ENCODE assay signal across 9 cellular contexts in the genomic region with DNA sequence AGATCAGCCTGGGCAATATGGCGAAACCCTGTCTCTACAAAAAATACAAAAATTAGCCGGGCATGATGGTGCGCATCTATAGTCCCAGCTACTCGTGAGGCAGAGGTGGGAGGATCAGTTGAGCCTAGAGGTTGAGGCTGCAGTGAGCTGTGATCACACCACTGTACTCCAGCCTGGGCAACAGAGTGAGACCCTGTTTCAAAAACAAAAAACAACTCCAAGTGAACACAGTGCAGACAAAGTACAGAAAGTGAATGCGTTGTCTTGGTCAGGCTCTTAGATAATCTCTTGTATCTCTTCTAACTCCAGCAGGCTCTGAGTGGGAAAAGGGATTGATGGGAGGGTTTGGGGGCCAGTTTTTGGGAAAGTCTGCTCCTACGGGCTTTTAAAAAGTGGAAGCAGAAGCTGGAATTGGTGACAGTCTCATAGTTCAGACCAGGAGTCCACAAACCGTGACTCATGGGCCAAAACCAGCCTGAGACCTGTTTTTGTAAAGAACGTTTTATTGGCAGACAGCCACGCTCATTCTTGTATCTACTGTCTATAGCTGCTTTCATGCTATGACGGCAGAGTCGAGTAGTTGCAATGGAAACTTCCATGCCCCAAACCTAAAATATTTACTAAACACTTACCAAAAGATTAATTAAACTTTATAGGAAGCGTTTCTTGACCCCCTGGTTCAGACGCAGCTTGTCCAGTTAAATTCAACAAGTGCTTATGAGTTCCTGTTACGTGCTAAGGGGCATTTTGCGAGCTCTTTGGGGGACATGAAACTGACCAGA. TPM values are rescaled to one million over a fixed set of nuclear protein-coding genes. Genes with fewer than 3 reads are reported as not detected.
A peak's percentile ranks its signal among the peaks of the same experiment; 100 is the strongest.
DNase-seq lines count a peak whose midpoint lies in the region; ATAC-seq and TF ChIP-seq lines count a peak whose summit lies in the region.
"Had no signal": no experiment of that assay in that cellular context is flagged by ENCODE, and none has a peak within 500 bp of the region (broad histone marks: within the 10 kb centered on the region; RNA-seq: fewer than 3 reads in every experiment).

No MANE protein-coding gene starts in this region.

- TF ChIP-seq POLR2A in breast epithelium (IDR thresholded peaks at IDR 0.05) (no peak), stomach (IDR thresholded peaks at IDR 0.05) (no peak)

- H3K4me3 ChIP-seq in breast epithelium, result no peak overlapping the region
- no peak overlapping the region for H3K4me3 ChIP-seq in hepatocyte
- no peak overlapping the region for H3K4me3 ChIP-seq in stomach

- no peak for TF ChIP-seq EP300 in stomach (IDR thresholded peaks at IDR 0.05)

- WGBS in hepatocyte (ENCODE audit: low lambda C conversion rate, missing lambda C conversion rate), result 80% methylated on average over 15 of the region's 15 CpGs
- 44 to 67% (median 56%) methylated on average over 15 of the region's 15 CpGs for WGBS in stomach, 5 donors

- no peak overlapping the region for H2AFZ ChIP-seq in hepatocyte

- no peaks in the 10 kb centered on the region for H4K20me1 ChIP-seq in hepatocyte (ENCODE audit: insufficient read depth, poor library complexity, severe bottlenecking)

- DNase-seq in H4 (ENCODE audit: low spot score) (peak; percentile 27), breast epithelium (ENCODE audit: low spot score in 2 of 2) (peak; percentile 68 to 81), hepatocyte (ENCODE audit: low spot score) (peak; percentile 82), stomach (peak; percentile 67), NCI-H345 (lab: John Stamatoyannopoulos, UW) (no peak), left colon (no peak)
- DNase-seq: activated T-cell treated with anti-CD3 and anti-CD28 coated beads for 4 hours had no signal

- intact Hi-C loops in breast epithelium (cut with DNase I; ENCODE audit: low total_unique reads), result no loop called here
- intact Hi-C loops in stomach (cut with DNase I; ENCODE audit: low total_unique reads), result loop anchor here (5.0 kb wide), 1 partner anchor 84 kb away; no protein-coding TSS in a partner anchor
- intact Hi-C loops in left colon (cut with DNase I, micrococcal nuclease), result loop anchor here in 1 of 2 donors (10.0 kb wide), 1 partner anchor 76 kb away; no protein-coding TSS in a partner anchor

- H3K4me1 ChIP-seq in breast epithelium (no peaks in the 10 kb centered on the region), hepatocyte (ENCODE audit: insufficient read depth) (peaks cover 29% of the 10 kb centered on the region), stomach (peaks cover 15 to 29% (median 19%) of the 10 kb centered on the region in 4 donors)

- ATAC-seq in GM18519 (IDR thresholded peaks at IDR 0.05; ENCODE audit: low FRiP score, unreplicated experiment), result no peak
- no peak for ATAC-seq in HG02938 (IDR thresholded peaks at IDR 0.05; ENCODE audit: unreplicated experiment)
- ATAC-seq in left colon, result no peak

- H3K27me3 ChIP-seq in breast epithelium (no peaks in the 10 kb centered on the region), hepatocyte (no peaks in the 10 kb centered on the region), stomach (no peaks in the 10 kb centered on the region)

- no peaks in the 10 kb centered on the region for H3K9me2 ChIP-seq in hepatocyte (replicated peaks; ENCODE audit: insufficient read depth)

- peaks cover 3% of the 10 kb centered on the region for H3K79me2 ChIP-seq in hepatocyte

- TF ChIP-seq CTCF in breast epithelium (IDR thresholded peaks at IDR 0.05), result no peak
- TF ChIP-seq CTCF in hepatocyte (IDR thresholded peaks at IDR 0.05; ENCODE audit: poor library complexity), result no peak
- TF ChIP-seq CTCF in stomach (IDR thresholded peaks at IDR 0.05), result no peak

- H3K36me3 ChIP-seq in breast epithelium (peaks cover 5% of the 10 kb centered on the region), hepatocyte (replicated peaks; ENCODE audit: insufficient read depth, low read depth) (no peaks in the 10 kb centered on the region), stomach (peaks cover 53 to 96% (median 85%) of the 10 kb centered on the region in 4 donors)

- no peak overlapping the region for H3K4me2 ChIP-seq in hepatocyte

- H3K27ac ChIP-seq in breast epithelium (peak overlapping the region; percentile 82 to 84), hepatocyte (peak overlapping the region; percentile 94), stomach (peak overlapping the region in 4 of 5 donors; percentile 68 to 83 (median 78))

- H3K9me3 ChIP-seq in breast epithelium (no peaks in the 10 kb centered on the region), hepatocyte (ENCODE audit: low read depth) (no peaks in the 10 kb centered on the region), stomach (no peaks in the 10 kb centered on the region)

RNA-seq across cellular contexts. Expression of a gene that starts 32.9 kb away (rescaled TPM):
- total RNA-seq in H4 (2014; rRNA removed; shearing (Covaris generic)), result 18.8 and 26.6 TPM in 2 replicates
- 10 to 100 TPM; 46.7 to 92.3 (median 74.1) TPM for total RNA-seq in breast epithelium
- total RNA-seq in hepatocyte, result 66.7 and 85.1 TPM in 2 replicates
- 30.2 and 42.5 TPM in 2 replicates for polyA plus RNA-seq in hepatocyte
- 10 to 100 TPM; 14.2 to 32.9 (median 21.6) TPM for total RNA-seq in stomach
- polyA plus RNA-seq in stomach, result 10 to 100 TPM in 1 of 3 donors, 1 to 10 TPM in 2; 6.4 to 15.3 (median 7.2) TPM
- total RNA-seq in left colon, result 10 to 100 TPM; 63.5 to 73.9 TPM

Comparison
In these comparisons a context has a peak if more than half of its experiments do, and no peak if none do; other contexts are left out.
1. DNase-seq: peak in H4 (single experiment), breast epithelium (2 of 2), hepatocyte (single experiment) and stomach (single experiment); none in NCI-H345 (single experiment) and left colon (0 of 2).
2. Peak in every context shown above with its lines, with median percentiles within 50 percentile points of each other: H3K27ac ChIP-seq.